ENCODE assay signal across 8 cellular contexts in the genomic region with DNA sequence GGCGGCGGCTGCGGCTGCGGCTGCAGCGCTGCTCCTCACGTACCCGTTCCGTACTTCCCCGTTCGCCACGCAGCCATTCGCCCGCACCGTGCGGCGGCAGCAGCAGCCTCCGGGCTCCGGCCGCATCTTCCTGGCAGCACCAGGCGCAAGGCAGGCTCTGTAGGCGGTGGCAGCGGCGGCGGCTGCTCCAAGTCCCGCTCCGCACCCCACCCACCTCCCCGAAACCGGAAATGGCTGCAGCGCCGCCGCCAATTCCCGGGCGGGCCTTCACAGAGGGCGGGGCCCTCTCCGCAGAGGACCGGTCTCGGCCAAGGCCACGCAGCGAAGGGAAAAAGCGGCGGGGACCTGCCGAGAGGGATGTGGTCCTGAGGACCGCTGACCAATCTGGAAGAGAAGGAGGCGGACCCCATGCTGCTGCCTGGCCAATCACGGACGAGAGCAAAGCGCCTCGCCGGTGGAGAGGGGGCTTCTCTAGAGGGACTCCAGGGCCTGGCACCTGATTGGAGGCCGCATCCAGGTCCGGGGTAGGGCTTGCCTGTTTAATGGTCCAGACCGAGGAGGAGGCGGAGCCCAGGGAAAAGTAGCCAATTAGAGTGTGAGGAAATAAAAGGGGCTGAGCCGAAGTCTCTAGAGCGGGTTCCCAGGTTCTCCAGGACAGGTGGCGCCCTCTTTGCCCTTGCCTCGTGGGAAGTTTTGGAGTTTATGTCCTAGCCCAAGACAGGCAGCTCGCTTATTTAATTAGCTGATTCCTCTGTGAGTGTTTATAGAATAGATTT. TPM values are rescaled to one million over a fixed set of nuclear protein-coding genes. Genes with fewer than 3 reads are reported as not detected.
DNase-seq lines count a peak whose midpoint lies in the region; ATAC-seq and TF ChIP-seq lines count a peak whose summit lies in the region.

A gene with protein sequence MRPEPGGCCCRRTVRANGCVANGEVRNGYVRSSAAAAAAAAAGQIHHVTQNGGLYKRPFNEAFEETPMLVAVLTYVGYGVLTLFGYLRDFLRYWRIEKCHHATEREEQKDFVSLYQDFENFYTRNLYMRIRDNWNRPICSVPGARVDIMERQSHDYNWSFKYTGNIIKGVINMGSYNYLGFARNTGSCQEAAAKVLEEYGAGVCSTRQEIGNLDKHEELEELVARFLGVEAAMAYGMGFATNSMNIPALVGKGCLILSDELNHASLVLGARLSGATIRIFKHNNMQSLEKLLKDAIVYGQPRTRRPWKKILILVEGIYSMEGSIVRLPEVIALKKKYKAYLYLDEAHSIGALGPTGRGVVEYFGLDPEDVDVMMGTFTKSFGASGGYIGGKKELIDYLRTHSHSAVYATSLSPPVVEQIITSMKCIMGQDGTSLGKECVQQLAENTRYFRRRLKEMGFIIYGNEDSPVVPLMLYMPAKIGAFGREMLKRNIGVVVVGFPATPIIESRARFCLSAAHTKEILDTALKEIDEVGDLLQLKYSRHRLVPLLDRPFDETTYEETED (minus strand): TSS at position 184 of the 776 bp plus-strand sequence. CDS start 58 bp downstream, at position 126.

- peaks cover 0 to 3% (median 2%) of the 10 kb centered on the region in 3 donors for H3K27me3 Mint-ChIP-seq in CD14-positive monocyte (ENCODE audit: low read depth in 3 of 3)

- no peak for TF ChIP-seq CTCF in CD14-positive monocyte (IDR thresholded peaks at IDR 0.05)

- peaks cover 61% of the 10 kb centered on the region for H3K4me1 Mint-ChIP-seq in CD14-positive monocyte

- peak within 1 kb of the TSS; percentile 88 to 96 (median 94) for H3K27ac Mint-ChIP-seq in CD14-positive monocyte

- peak; percentile 91 for ATAC-seq in GM19372 (IDR thresholded peaks at IDR 0.05; ENCODE audit: low read depth, unreplicated experiment)
- ATAC-seq in HG03558 (IDR thresholded peaks at IDR 0.05; ENCODE audit: extremely low read depth, unreplicated experiment), result peak; percentile 89

- peak within 1 kb of the TSS; percentile 94 to 97 for H3K4me3 Mint-ChIP-seq in CD14-positive monocyte

- H3K9me3 Mint-ChIP-seq in CD14-positive monocyte, result peaks cover 0 to 3% (median 0%) of the 10 kb centered on the region in 7 donors

- DNase-seq in CD14-positive monocyte (ENCODE audit: low spot score) (peak; percentile 96), NCI-H748 (lab: John Stamatoyannopoulos, UW; ENCODE audit: unreplicated experiment) (peak; percentile 100), dedifferentiated amniotic fluid mesenchymal stem cell (ENCODE audit: extremely low spot score) (peak; percentile 99), left kidney (ENCODE audit: low read depth, low spot score) (peak; percentile 100)
- DNase-seq in activated CD4-positive, alpha-beta T cell treated with anti-CD3 and anti-CD28 coated beads, Interleukin-2, amount 50 U/mL, for 1 hour, result peak; percentile 95
- peak; percentile 93 to 97 for DNase-seq in stimulated activated CD4-positive, alpha-beta T cell treated with anti-CD3 and anti-CD28 coated beads, Interleukin-2, amount 100 ng/mL, for 24 hours

- peaks cover 10 to 14% of the 10 kb centered on the region in 2 donors for H3K36me3 Mint-ChIP-seq in CD14-positive monocyte

- intact Hi-C loops in CD14-positive monocyte (cut with micrococcal nuclease), result loop anchor here (10.0 kb wide), 1 partner anchor 52 kb away; no protein-coding TSS in a partner anchor

RNA-seq across cellular contexts. Expression of the gene that starts here (rescaled TPM):
- 10 to 100 TPM; 73.1 to 81.9 TPM for polyA plus RNA-seq in CD14-positive monocyte

Comparison
In these comparisons a context has a peak if more than half of its experiments do, and no peak if none do; other contexts are left out.
1. Peak in every context shown above with its lines: DNase-seq and ATAC-seq.